In the genomic region with DNA sequence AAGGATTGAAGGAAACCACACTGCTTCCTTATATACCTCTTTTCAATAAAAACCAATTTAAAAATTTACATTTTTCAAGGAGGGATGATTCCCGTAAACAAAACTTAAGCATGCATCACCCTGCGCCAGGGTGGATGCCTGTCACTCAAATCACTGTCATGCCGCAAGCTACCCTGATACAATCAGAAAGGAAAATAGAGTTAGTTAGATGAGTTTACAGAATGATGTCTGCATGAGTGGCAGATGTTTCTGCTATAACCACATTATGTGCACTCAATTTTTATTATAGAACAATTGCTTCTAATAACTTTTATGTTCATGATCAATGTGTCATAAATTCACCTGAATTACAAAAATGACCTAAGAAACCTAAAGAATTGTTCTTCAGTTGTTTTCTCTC, we compare ENCODE assay signal across 8 cellular contexts.
"Had no signal": no experiment of that assay in that cellular context is flagged by ENCODE, and none has a peak within 500 bp of the region (broad histone marks: within the 10 kb centered on the region; RNA-seq: fewer than 3 reads in every experiment).

No MANE protein-coding gene starts in this region.

- DNase-seq: H9, HCEC 1CT, HFFc6, KBM-7 had no signal

- FAIRE-seq: H1, H54, HepG2 had no signal

- H3K4me3 ChIP-seq: GM23338 had no signal

- ATAC-seq: GM23338, HepG2 had no signal
